In genomic region chr12:100266802-100267602, GRCh38 we compare ENCODE assay signal across 8 cellular contexts. TPM values are rescaled to one million over a fixed set of nuclear protein-coding genes. Genes with fewer than 3 reads are reported as not detected.
DNase-seq lines count a peak whose midpoint lies in the region; ATAC-seq, FAIRE-seq and TF ChIP-seq lines count a peak whose summit lies in the region.

Gene DEPDC4 (minus strand): TSS chr12:100267079. CDS start chr12:100267076, 3 bp downstream.
A gene with protein sequence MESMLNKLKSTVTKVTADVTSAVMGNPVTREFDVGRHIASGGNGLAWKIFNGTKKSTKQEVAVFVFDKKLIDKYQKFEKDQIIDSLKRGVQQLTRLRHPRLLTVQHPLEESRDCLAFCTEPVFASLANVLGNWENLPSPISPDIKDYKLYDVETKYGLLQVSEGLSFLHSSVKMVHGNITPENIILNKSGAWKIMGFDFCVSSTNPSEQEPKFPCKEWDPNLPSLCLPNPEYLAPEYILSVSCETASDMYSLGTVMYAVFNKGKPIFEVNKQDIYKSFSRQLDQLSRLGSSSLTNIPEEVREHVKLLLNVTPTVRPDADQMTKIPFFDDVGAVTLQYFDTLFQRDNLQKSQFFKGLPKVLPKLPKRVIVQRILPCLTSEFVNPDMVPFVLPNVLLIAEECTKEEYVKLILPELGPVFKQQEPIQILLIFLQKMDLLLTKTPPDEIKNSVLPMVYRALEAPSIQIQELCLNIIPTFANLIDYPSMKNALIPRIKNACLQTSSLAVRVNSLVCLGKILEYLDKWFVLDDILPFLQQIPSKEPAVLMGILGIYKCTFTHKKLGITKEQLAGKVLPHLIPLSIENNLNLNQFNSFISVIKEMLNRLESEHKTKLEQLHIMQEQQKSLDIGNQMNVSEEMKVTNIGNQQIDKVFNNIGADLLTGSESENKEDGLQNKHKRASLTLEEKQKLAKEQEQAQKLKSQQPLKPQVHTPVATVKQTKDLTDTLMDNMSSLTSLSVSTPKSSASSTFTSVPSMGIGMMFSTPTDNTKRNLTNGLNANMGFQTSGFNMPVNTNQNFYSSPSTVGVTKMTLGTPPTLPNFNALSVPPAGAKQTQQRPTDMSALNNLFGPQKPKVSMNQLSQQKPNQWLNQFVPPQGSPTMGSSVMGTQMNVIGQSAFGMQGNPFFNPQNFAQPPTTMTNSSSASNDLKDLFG (plus strand): TSS chr12:100267177. CDS start chr12:100282971, 15,794 bp downstream.

- TF ChIP-seq CTCF in BJ (IDR thresholded peaks at IDR 0.05; ENCODE audit: insufficient read depth, low read depth, low read length) = 0 out of 2 replicates have a peak, but pooled peaks have one; percentile 9

- peak; percentile 89 for ATAC-seq in HG03457 (IDR thresholded peaks at IDR 0.05; ENCODE audit: unreplicated experiment)

- CTCF ChIA-PET in BJ (lab: Yijun Ruan, JAX) = interaction anchor here (0.7 to 1.1 kb wide), 3 partner anchors 13 to 145 kb away, joined by 3 to 5 read pairs (median 3); no protein-coding TSS in a partner anchor

- peak within 1 kb of the TSS; percentile 49 for H3K4me3 ChIP-seq in BJ (ENCODE audit: low read depth, low read length)

- H3K36me3 ChIP-seq in BJ (ENCODE audit: control insufficient read depth, insufficient read depth, low read length) = no peaks in the 10 kb centered on the region

- peak; percentile 28 for FAIRE-seq in colon (lab: Jason Lieb, UNC)

- DNase-seq in BJ (ENCODE audit: low read depth) (peak; percentile 88), GM19240 (ENCODE audit: insufficient read length, low spot score) (peak; percentile 35), NCI-H524 (lab: John Stamatoyannopoulos, UW) (peak; percentile 88 to 92), kidney tubule cell (ENCODE audit: low spot score) (peak; percentile 98)
- peak; percentile 96 for DNase-seq in activated CD4-positive, alpha-beta T cell treated with anti-CD3 and anti-CD28 coated beads for 48 hours
- peak; percentile 85 to 96 for DNase-seq in stimulated activated CD4-positive, alpha-beta T cell treated with anti-CD3 and anti-CD28 coated beads, Interleukin-1b, Interleukin-23, amount 100 ng/mL, for 1 hour (ENCODE audit: low read depth in 2 of 2)

- POLR2A ChIA-PET in BJ (lab: Charles Lee) = interaction anchor here (0.5 to 0.7 kb wide), 3 partner anchors 55 to 852 kb away, joined by 3 to 11 read pairs (median 10); no protein-coding TSS in a partner anchor

- H3K27me3 ChIP-seq in BJ (ENCODE audit: control insufficient read depth, insufficient read depth, low read length) = no peaks in the 10 kb centered on the region

RNA-seq across cellular contexts. Expression of gene DEPDC4, which starts in this region (rescaled TPM):
- polyA plus RNA-seq in BJ (2011; rRNA removed) = 0.28 and 0.43 TPM in 2 replicates
- polyA minus RNA-seq in BJ (2011; rRNA and poly(A)+ RNA removed) = 0.19 and 0.31 TPM in 2 replicates

RNA-seq across cellular contexts. Expression of the second gene that starts in this region (rescaled TPM):
- polyA plus RNA-seq in BJ (2011; rRNA removed) = 12.4 and 31.0 TPM in 2 replicates
- polyA minus RNA-seq in BJ (2011; rRNA and poly(A)+ RNA removed) = 34.7 and 38.5 TPM in 2 replicates

Comparison
In these comparisons a context has a peak if more than half of its experiments do, and no peak if none do; other contexts are left out.
1. Peak in every context shown above with its lines: DNase-seq, ATAC-seq and H3K4me3 ChIP-seq.
2. DNase-seq: peak in every context shown above with its lines; median percentile 98 in kidney tubule cell; 96 in activated CD4-positive, alpha-beta T cell treated with anti-CD3 and anti-CD28 coated beads for 48 hours; 90 in stimulated activated CD4-positive, alpha-beta T cell treated with anti-CD3 and anti-CD28 coated beads, Interleukin-1b, Interleukin-23, amount 100 ng/mL, for 1 hour; 90 in NCI-H524; 88 in BJ; 35 in GM19240.